ENCODE assay signal across 12 cellular contexts in the genomic region with DNA sequence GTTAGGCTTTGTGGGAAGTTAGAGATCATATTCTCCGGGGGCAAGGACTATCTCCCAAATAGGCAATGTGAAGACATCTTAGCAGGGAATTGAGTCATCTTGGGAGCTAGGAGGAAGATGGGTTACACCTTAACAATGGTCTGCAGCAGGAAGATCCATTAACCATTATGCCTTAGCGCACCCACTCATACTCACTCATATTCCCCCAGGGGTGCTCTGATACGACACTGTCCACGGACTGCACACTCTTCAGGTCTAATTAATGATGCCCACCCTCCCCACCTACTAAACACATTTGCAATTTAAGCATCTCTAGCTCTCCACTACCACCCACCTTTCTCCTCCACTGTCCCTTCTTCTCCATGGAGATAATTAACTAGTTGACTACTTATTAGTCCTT. TPM values are rescaled to one million over a fixed set of nuclear protein-coding genes. Genes with fewer than 3 reads are reported as not detected.
DNase-seq lines count a peak whose midpoint lies in the region; ATAC-seq, FAIRE-seq and TF ChIP-seq lines count a peak whose summit lies in the region.
"Had no signal": no experiment of that assay in that cellular context is flagged by ENCODE, and none has a peak within 500 bp of the region (broad histone marks: within the 10 kb centered on the region; RNA-seq: fewer than 3 reads in every experiment).

No MANE protein-coding gene starts in this region.

- H3K4me3 Mint-ChIP-seq in activated naive CD4-positive, alpha-beta T cell treated with anti-CD3 and anti-CD28 coated beads for 36 hours, result peak overlapping the region; percentile 66
- peak overlapping the region; percentile 70 to 89 for H3K4me3 Mint-ChIP-seq in stimulated activated naive CD8-positive, alpha-beta T cell treated with anti-CD3 and anti-CD28 coated beads, Interleukin-15, amount 100 ng/mL, for 72 hours

- no peaks in the 10 kb centered on the region for H3K27me3 Mint-ChIP-seq in activated naive CD4-positive, alpha-beta T cell treated with anti-CD3 and anti-CD28 coated beads for 36 hours (ENCODE audit: low read depth)
- H3K27me3 Mint-ChIP-seq in stimulated activated naive CD8-positive, alpha-beta T cell treated with anti-CD3 and anti-CD28 coated beads, Interleukin-15, amount 100 ng/mL, for 72 hours, result no peaks in the 10 kb centered on the region

- BruUV-seq in endothelial cell of umbilical vein (replicated peaks; lab: Mats Ljungman, UMichigan), result no TSS peak

- peaks cover 3 to 21% of the 10 kb centered on the region in 2 experiments for H3K27me3 ChIP-seq in endothelial cell of umbilical vein (ENCODE audit: control insufficient read depth in 2 of 2, insufficient read depth in 2 of 2, low read length in 2 of 2)
- H3K27me3 ChIP-seq: ovary had no signal

- no peak overlapping the region for H3K27ac Mint-ChIP-seq in activated naive CD4-positive, alpha-beta T cell treated with anti-CD3 and anti-CD28 coated beads for 36 hours
- no peak overlapping the region for H3K27ac Mint-ChIP-seq in activated naive CD4-positive, alpha-beta T cell treated with anti-CD3 and anti-CD28 coated beads, Interleukin-2, amount 50 U/mL, for 72 hours
- no peak overlapping the region for H3K27ac Mint-ChIP-seq in stimulated activated naive CD8-positive, alpha-beta T cell treated with anti-CD3 and anti-CD28 coated beads, Interleukin-15, amount 100 ng/mL, for 72 hours

- CTCF ChIA-PET in activated naive CD4-positive, alpha-beta T cell treated with anti-CD3 and anti-CD28 coated beads for 36 hours (lab: Charles Lee), result interaction anchor here (0.6 to 2.7 kb wide), 3 partner anchors 28 to 252 kb away, joined by 3 to 8 read pairs (median 3); no protein-coding TSS in a partner anchor
- CTCF ChIA-PET in endothelial cell of umbilical vein (lab: Charles Lee), result interaction anchor here (0.6 to 1.5 kb wide), 4 partner anchors 9 to 255 kb away, joined by 3 to 9 read pairs (median 4); no protein-coding TSS in a partner anchor

- no peaks in the 10 kb centered on the region for H3K9me3 ChIP-seq in endothelial cell of umbilical vein (replicated peaks; ENCODE audit: control insufficient read depth, insufficient read depth, low read length)
- H3K9me3 ChIP-seq: left ventricle myocardium inferior, ovary had no signal

- H3K4me2 ChIP-seq in endothelial cell of umbilical vein (ENCODE audit: insufficient read depth, low read length), result peak overlapping the region; percentile 41

- H3K36me3 Mint-ChIP-seq in activated naive CD4-positive, alpha-beta T cell treated with anti-CD3 and anti-CD28 coated beads for 36 hours (ENCODE audit: low read depth), result no peaks in the 10 kb centered on the region
- H3K36me3 Mint-ChIP-seq in activated naive CD4-positive, alpha-beta T cell treated with anti-CD3 and anti-CD28 coated beads, Interleukin-2, amount 50 U/mL, for 72 hours, result no peaks in the 10 kb centered on the region

- no peak overlapping the region for H3K4me3 ChIP-seq in endothelial cell of umbilical vein (replicated peaks in 1 of 3; ENCODE audit: insufficient read depth in 1 of 3, low read depth in 1 of 3, low read length in 3 of 3)
- H3K4me3 ChIP-seq: ovary had no signal

- no peaks in the 10 kb centered on the region for H3K9me1 ChIP-seq in endothelial cell of umbilical vein (replicated peaks; ENCODE audit: control insufficient read depth, extremely low read depth, insufficient read depth, low read length)

- peaks cover 17% of the 10 kb centered on the region for H3K4me1 ChIP-seq in endothelial cell of umbilical vein (ENCODE audit: control insufficient read depth, extremely low read depth, insufficient read depth, low read length)

- intact Hi-C loops in activated naive CD4-positive, alpha-beta T cell treated with anti-CD3 and anti-CD28 coated beads for 36 hours (cut with micrococcal nuclease), result loop anchor here (1.0 to 5.0 kb wide), 2 partner anchors 252 to 696 kb away; partner anchors contain the start of gene FUBP1
- intact Hi-C loops in endothelial cell of umbilical vein (cut with micrococcal nuclease), result loop anchor here (10.0 kb wide), 1 partner anchor 404 kb away; the partner anchor contains the start of gene ZZZ3

- DNase-seq in activated naive CD4-positive, alpha-beta T cell treated with anti-CD3 and anti-CD28 coated beads for 36 hours, result no peak
- DNase-seq in activated naive CD4-positive, alpha-beta T cell treated with anti-CD3 and anti-CD28 coated beads, Interleukin-2, amount 50 U/mL, for 72 hours (ENCODE audit: low spot score in 2 of 2), result no peak
- DNase-seq in endothelial cell of umbilical vein (ENCODE audit: low read depth, low spot score) (no peak), A172 (ENCODE audit: low spot score) (no peak), GM12892 (ENCODE audit: insufficient read length) (no peak)
- no peak for DNase-seq in stimulated activated naive CD8-positive, alpha-beta T cell treated with anti-CD3 and anti-CD28 coated beads, Interleukin-15, amount 100 ng/mL, for 72 hours
- DNase-seq: KBM-7, left ventricle myocardium inferior had no signal

- H3K27ac ChIP-seq in VCaP (peak overlapping the region; percentile 81; the same call in 1 of the 2 replicates), endothelial cell of umbilical vein (ENCODE audit: insufficient read depth, low read depth, low read length) (no peak overlapping the region)
- H3K27ac ChIP-seq: left ventricle myocardium inferior, ovary, SK-N-MC had no signal

- ATAC-seq in activated naive CD4-positive, alpha-beta T cell treated with anti-CD3 and anti-CD28 coated beads, Interleukin-2, amount 50 U/mL, for 72 hours, result no peak
- ATAC-seq in stimulated activated naive CD8-positive, alpha-beta T cell treated with anti-CD3 and anti-CD28 coated beads, Interleukin-15, amount 100 ng/mL, for 72 hours, result no peak
- no peak for ATAC-seq in GM21390 (IDR thresholded peaks at IDR 0.05; ENCODE audit: unreplicated experiment)

- TF ChIP-seq POLR2A in endothelial cell of umbilical vein (IDR thresholded peaks at IDR 0.05; ENCODE audit: low read depth, low read length) (no peak), GM12892 (IDR thresholded peaks at IDR 0.05; ENCODE audit: low read depth, low read length) (no peak)

- FAIRE-seq in endothelial cell of umbilical vein (lab: Jason Lieb, UNC) (no peak), GM12892 (lab: Jason Lieb, UNC) (no peak)

- H3K4me1 Mint-ChIP-seq in activated naive CD4-positive, alpha-beta T cell treated with anti-CD3 and anti-CD28 coated beads for 36 hours (ENCODE audit: low read depth), result peaks cover 37% of the 10 kb centered on the region
- H3K4me1 Mint-ChIP-seq in stimulated activated naive CD8-positive, alpha-beta T cell treated with anti-CD3 and anti-CD28 coated beads, Interleukin-15, amount 100 ng/mL, for 72 hours, result peaks cover 29% of the 10 kb centered on the region

- H3K9ac ChIP-seq in endothelial cell of umbilical vein (replicated peaks; ENCODE audit: extremely low read depth, insufficient read depth, low read length), result no peak overlapping the region

- POLR2A ChIA-PET in endothelial cell of umbilical vein (lab: Charles Lee), result no interaction called here

- dilution Hi-C loops in endothelial cell of umbilical vein (cut with MboI; ENCODE audit: extremely low pct_ligation_motif_present, low sequenced_read_pairs), result no loop called here

- TF ChIP-seq CTCF in VCaP (conservative IDR thresholded peaks at IDR 0.05) (no peak), endothelial cell of umbilical vein (IDR thresholded peaks at IDR 0.05; ENCODE audit: extremely low read depth in 1 of 2, insufficient read depth in 1 of 2, low read depth in 1 of 2, low read length in 2 of 2) (no peak)

- H3K79me2 ChIP-seq in endothelial cell of umbilical vein (ENCODE audit: control insufficient read depth, insufficient read depth, low read length), result no peaks in the 10 kb centered on the region

- no peak overlapping the region for H2AFZ ChIP-seq in endothelial cell of umbilical vein (ENCODE audit: low read depth, low read length)

- no peaks in the 10 kb centered on the region for H4K20me1 ChIP-seq in endothelial cell of umbilical vein (replicated peaks; ENCODE audit: control insufficient read depth, extremely low read depth, insufficient read depth, low read length)

- no peaks in the 10 kb centered on the region for H3K9me3 Mint-ChIP-seq in activated naive CD4-positive, alpha-beta T cell treated with anti-CD3 and anti-CD28 coated beads for 36 hours
- H3K9me3 Mint-ChIP-seq in activated naive CD4-positive, alpha-beta T cell treated with anti-CD3 and anti-CD28 coated beads, Interleukin-2, amount 50 U/mL, for 72 hours, result no peaks in the 10 kb centered on the region
- no peaks in the 10 kb centered on the region for H3K9me3 Mint-ChIP-seq in stimulated activated naive CD8-positive, alpha-beta T cell treated with anti-CD3 and anti-CD28 coated beads, Interleukin-15, amount 100 ng/mL, for 72 hours

- no peaks in the 10 kb centered on the region for H3K36me3 ChIP-seq in endothelial cell of umbilical vein (ENCODE audit: control insufficient read depth in 2 of 2, extremely low read depth in 1 of 2, insufficient read depth in 2 of 2, low read length in 2 of 2)
- H3K36me3 ChIP-seq: left ventricle myocardium inferior, ovary had no signal

TF ChIP-seq in endothelial cell of umbilical vein, 7 proteins besides CTCF, POLR2A, EP300 and RAD21:
- TF ChIP-seq, protein P1, sequence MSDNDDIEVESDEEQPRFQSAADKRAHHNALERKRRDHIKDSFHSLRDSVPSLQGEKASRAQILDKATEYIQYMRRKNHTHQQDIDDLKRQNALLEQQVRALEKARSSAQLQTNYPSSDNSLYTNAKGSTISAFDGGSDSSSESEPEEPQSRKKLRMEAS (IDR thresholded peaks at IDR 0.05; ENCODE audit: insufficient read depth, insufficient read length), result no peak
- TF ChIP-seq MYC (IDR thresholded peaks at IDR 0.05; ENCODE audit: low read depth, low read length) (no peak), JUN (IDR thresholded peaks at IDR 0.05; ENCODE audit: borderline replicate concordance, insufficient read depth, insufficient read length, low read depth) (no peak), FOS (IDR thresholded peaks at IDR 0.05; ENCODE audit: borderline replicate concordance, insufficient read depth, low read length) (no peak), POLR2AphosphoS5 (IDR thresholded peaks at IDR 0.05; ENCODE audit: insufficient read depth, low read depth, low read length) (no peak)

RNA-seq across cellular contexts. Expression of gene AK5, which starts 0.9 kb away (rescaled TPM):
- 1 to 10 TPM; 7.0 to 9.1 TPM for total RNA-seq in activated naive CD4-positive, alpha-beta T cell treated with anti-CD3 and anti-CD28 coated beads for 36 hours
- total RNA-seq in activated naive CD4-positive, alpha-beta T cell treated with anti-CD3 and anti-CD28 coated beads, Interleukin-2, amount 50 U/mL, for 72 hours, result 1 to 10 TPM; 1.9 to 8.9 TPM
- 3.3 and 7.5 TPM in 2 replicates for total RNA-seq in endothelial cell of umbilical vein
- 3.4 and 5.0 TPM in 2 replicates for polyA plus RNA-seq in endothelial cell of umbilical vein
- polyA plus RNA-seq in endothelial cell of umbilical vein (2011; cell fraction: cytosol; rRNA removed), result 7.3 and 7.4 TPM in 2 replicates
- 5.6 and 7.1 TPM in 2 replicates for polyA plus RNA-seq in endothelial cell of umbilical vein (2011; cell fraction: nucleus; rRNA removed)
- 35.9 and 85.8 TPM in 2 replicates for polyA plus RNA-seq in endothelial cell of umbilical vein (2012)
- 5.3 and 8.0 TPM in 2 replicates for polyA minus RNA-seq in endothelial cell of umbilical vein
- polyA minus RNA-seq in endothelial cell of umbilical vein (2011; cell fraction: cytosol; rRNA and poly(A)+ RNA removed), result not detected
- 13.2 and 21.4 TPM in 2 replicates for polyA minus RNA-seq in endothelial cell of umbilical vein (2011; cell fraction: nucleus; rRNA and poly(A)+ RNA removed)
- total RNA-seq in A172 (2014; rRNA removed; shearing (Covaris generic)), result 2.0 and 9.0 TPM in 2 replicates
- 0.11 TPM for polyA plus RNA-seq in GM12892 (2012; ENCODE audit: missing spikeins)
